10 cellular contexts compared by ENCODE assay signal in genomic region chr2:55922488-55922887, GRCh38. TPM values are rescaled to one million over a fixed set of nuclear protein-coding genes. Genes with fewer than 3 reads are reported as not detected.
DNase-seq lines count a peak whose midpoint lies in the region; ATAC-seq and TF ChIP-seq lines count a peak whose summit lies in the region.
"Had no signal": no experiment of that assay in that cellular context is flagged by ENCODE, and none has a peak within 500 bp of the region (broad histone marks: within the 10 kb centered on the region; RNA-seq: fewer than 3 reads in every experiment).

No MANE protein-coding gene starts in this region.

- H3K27me3 Mint-ChIP-seq in endothelial cell (ENCODE audit: unreplicated experiment) = peaks cover 3% of the 10 kb centered on the region

- H3K4me3 Mint-ChIP-seq in endothelial cell (ENCODE audit: unreplicated experiment) = peak overlapping the region; percentile 92

- no peak overlapping the region for H3K4me2 ChIP-seq in Loucy (ENCODE audit: low read depth, low read length, poor library complexity, severe bottlenecking)

- TF ChIP-seq EP300 in transverse colon (IDR thresholded peaks at IDR 0.05; ENCODE audit: low read depth) = no peak

- no peaks in the 10 kb centered on the region for H3K9me3 Mint-ChIP-seq in endothelial cell (ENCODE audit: unreplicated experiment)

- no peaks in the 10 kb centered on the region for H4K20me1 ChIP-seq in Loucy (ENCODE audit: insufficient read depth, low read length, poor library complexity, severe bottlenecking)

- H3K4me3 ChIP-seq in Loucy (ENCODE audit: low read length, poor library complexity, severe bottlenecking) = no peak overlapping the region
- peak overlapping the region in 3 of 4 donors; percentile 29 to 52 (median 37) for H3K4me3 ChIP-seq in transverse colon

- no peaks in the 10 kb centered on the region for H3K4me1 ChIP-seq in Loucy (ENCODE audit: insufficient read depth, low read length, poor library complexity, severe bottlenecking)
- H3K4me1 ChIP-seq in transverse colon = peaks cover 0 to 6% (median 3%) of the 10 kb centered on the region in 4 donors

- no peaks in the 10 kb centered on the region for H3K27me3 ChIP-seq in Loucy (ENCODE audit: insufficient read depth, low read length, poor library complexity, severe bottlenecking)
- H3K27me3 ChIP-seq in transverse colon = peaks cover 48% of the 10 kb centered on the region

- H3K36me3 Mint-ChIP-seq in endothelial cell (ENCODE audit: low read depth, unreplicated experiment) = no peaks in the 10 kb centered on the region

- peak overlapping the region; percentile 47; the same call in 1 of the 2 replicates for H2AFZ ChIP-seq in Loucy (ENCODE audit: low read length)

- no peak for ATAC-seq in HG02623 (IDR thresholded peaks at IDR 0.05; ENCODE audit: unreplicated experiment)
- ATAC-seq: stimulated activated naive CD8-positive, alpha-beta T cell treated with anti-CD3 and anti-CD28 coated beads, Interleukin-15, Interleukin-2, amounts not matched to agents 100 U/mL and 50 U/mL, for 24 hours had no signal

- no peak overlapping the region for H3K27ac Mint-ChIP-seq in endothelial cell (ENCODE audit: unreplicated experiment)

- H3K4me1 Mint-ChIP-seq in endothelial cell (ENCODE audit: unreplicated experiment) = peaks cover 20% of the 10 kb centered on the region

- no peaks in the 10 kb centered on the region for H3K9me2 ChIP-seq in Loucy (replicated peaks; ENCODE audit: low read depth, low read length)

- intact Hi-C loops in transverse colon (cut with DNase I; ENCODE audit: low total_unique reads) = no loop called here

- peak overlapping the region in 2 of 4 donors; percentile 41 to 58 for H3K27ac ChIP-seq in transverse colon

- H3F3A ChIP-seq in Loucy (ENCODE audit: low read depth) = no peaks in the 10 kb centered on the region

- TF ChIP-seq POLR2A in transverse colon (IDR thresholded peaks at IDR 0.05) = no peak

- H3K9me3 ChIP-seq in Loucy (ENCODE audit: insufficient read depth, low read depth, low read length) (no peaks in the 10 kb centered on the region), transverse colon (no peaks in the 10 kb centered on the region)

- no peaks in the 10 kb centered on the region for H3K79me2 ChIP-seq in Loucy (ENCODE audit: insufficient read depth, low read length)

- DNase-seq in endothelial cell (ENCODE audit: low spot score) (no peak), medulla oblongata (ENCODE audit: extremely low spot score) (peak; percentile 9), transverse colon (no peak), NCI-H1105 treated with DMSO at 0.1 percent for 48 hours (lab: John Stamatoyannopoulos, UW) (no peak), NK-92 (lab: John Stamatoyannopoulos, UW; ENCODE audit: unreplicated experiment) (no peak), glomerular visceral epithelial cell (ENCODE audit: extremely low spot score) (no peak)
- DNase-seq: NCI-H2081 treated with DMSO at 0.1 percent for 48 hours; stimulated activated naive CD8-positive, alpha-beta T cell treated with anti-CD3 and anti-CD28 coated beads, Interleukin-15, Interleukin-2, amounts not matched to agents 100 U/mL and 50 U/mL, for 24 hours had no signal

- 15 to 17% methylated on average over 10 to 13 of the region's 13 CpGs for WGBS in transverse colon (ENCODE audit: low coverage in 1 of 2), 2 donors

- in situ Hi-C loops in transverse colon (cut with MboI; ENCODE audit: low pct_ligation_motif_present in 1 of 4, low pct_unique_long_range_greater_than_20kb in 1 of 4, low sequenced_read_pairs in 3 of 4) = no loop called here

- H3K9ac ChIP-seq in Loucy (ENCODE audit: low read depth, low read length, poor library complexity, severe bottlenecking) = no peak overlapping the region

- TF ChIP-seq CTCF in Loucy (conservative IDR thresholded peaks at IDR 0.05; ENCODE audit: low read length) (no peak), endothelial cell (IDR thresholded peaks at IDR 0.05; ENCODE audit: unreplicated experiment) (no peak), transverse colon (IDR thresholded peaks at IDR 0.05) (no peak)

- H3K36me3 ChIP-seq in Loucy (ENCODE audit: insufficient read depth, low read length) = no peaks in the 10 kb centered on the region
- no peaks in the 10 kb centered on the region for H3K36me3 ChIP-seq in transverse colon

RNA-seq across cellular contexts. Expression of gene EFEMP1, which starts 1.1 kb away (rescaled TPM):
- 2.3 TPM for total RNA-seq in endothelial cell (ENCODE audit: unreplicated experiment)
- 10 to 100 TPM; 12.0 to 34.8 (median 26.5) TPM for total RNA-seq in transverse colon
